25 cellular contexts compared by ENCODE assay signal in genomic region chr18:2413352-2413751, GRCh38.
"Had no signal": no experiment of that assay in that cellular context is flagged by ENCODE, and none has a peak within 500 bp of the region (broad histone marks: within the 10 kb centered on the region; RNA-seq: fewer than 3 reads in every experiment).

No MANE protein-coding gene starts in this region.

- H3K4me2 ChIP-seq: PC-9 had no signal

- H3K27ac ChIP-seq: adrenal gland, brain microvascular endothelial cell, cardiac muscle cell, PC-9, SK-N-MC had no signal

- H3K27me3 ChIP-seq: adrenal gland, brain microvascular endothelial cell, cardiac muscle cell had no signal

- H3K4me1 ChIP-seq: adrenal gland had no signal

- H3K9me3 ChIP-seq: adrenal gland had no signal

- ATAC-seq: activated naive CD4-positive, alpha-beta T cell treated with anti-CD3 and anti-CD28 coated beads, Interleukin-2, amount 50 U/mL, for 72 hours; activated T-cell treated with anti-CD3 and anti-CD28 coated beads, Interleukin-2, amount 50 U/mL, for 4 hours had no signal

- H2AFZ ChIP-seq: PC-9 had no signal

- H3K36me3 ChIP-seq: adrenal gland, brain microvascular endothelial cell, cardiac muscle cell had no signal

- H3K4me3 ChIP-seq: adrenal gland, cardiac muscle cell, PC-9, SK-N-MC had no signal

- FAIRE-seq: RCC 7860, TTC549 had no signal

- DNase-seq: activated CD4-positive, alpha-beta memory T cell treated with anti-CD3 and anti-CD28 coated beads for 36 hours; activated CD4-positive, alpha-beta T cell treated with anti-CD3 and anti-CD28 coated beads, Interleukin-2, amount 10 ng/mL, durations not matched to agents 7 days and 5 days; activated CD8-positive, alpha-beta memory T cell treated with anti-CD3 and anti-CD28 coated beads, Interleukin-2, amount 50 U/mL, for 4 hours; activated gamma-delta T cell treated with Interleukin-2 at 50 U/mL for 16 hours; activated naive CD4-positive, alpha-beta T cell treated with anti-CD3 and anti-CD28 coated beads for 36 hours; activated T-cell treated with anti-CD3 and anti-CD28 coated beads for 4 hours; activated T-cell treated with anti-CD3 and anti-CD28 coated beads, Interleukin-2, amount 50 U/mL, for 4 hours; adrenal gland; brain microvascular endothelial cell; Karpas-422; KBM-7; NCI-H1105; NCI-H1417 treated with DMSO at 0.1 percent for 48 hours; NCI-H187 treated with DMSO at 0.1 percent for 48 hours; NCI-H2081 treated with DMSO at 0.1 percent for 48 hours; NCI-H226; NCI-H524 treated with DMSO at 0.1 percent for 48 hours; NK-92 treated with Interleukin-12 subunit alpha and Interleukin-12 subunit beta, amount 100 ng/mL, for 24 hours; PC-9; Right ventricle myocardium superior had no signal
